ENCODE assay signal across 8 cellular contexts in genomic region chr4:82799006-82799881, GRCh38. TPM values are rescaled to one million over a fixed set of nuclear protein-coding genes. Genes with fewer than 3 reads are reported as not detected.
DNase-seq lines count a peak whose midpoint lies in the region; ATAC-seq and TF ChIP-seq lines count a peak whose summit lies in the region.

No MANE protein-coding gene starts in this region.

- no peak overlapping the region for H3K27ac ChIP-seq in esophagus (ENCODE audit: low read depth in 2 of 2, low read length in 1 of 2)
- no peak overlapping the region for H3K27ac ChIP-seq in osteoblast (ENCODE audit: low read depth, low read length)

- ATAC-seq in GM19351 (IDR thresholded peaks at IDR 0.05; ENCODE audit: unreplicated experiment), result peak; percentile 24

- DNase-seq in AG10803 (ENCODE audit: low read depth) (no peak), RPMI8226 (peak; percentile 87), osteoblast (ENCODE audit: insufficient read length, low spot score, missing footprints) (no peak), COLO668 (lab: John Stamatoyannopoulos, UW; ENCODE audit: unreplicated experiment) (no peak), SKM-1 treated with dmso at 0.1 percent for 144 hours (lab: John Stamatoyannopoulos, UW; ENCODE audit: unreplicated experiment) (no peak), UCSD-AML1 (lab: John Stamatoyannopoulos, UW; ENCODE audit: unreplicated experiment) (no peak)

- no peaks in the 10 kb centered on the region for H3K27me3 ChIP-seq in esophagus (ENCODE audit: control insufficient read depth in 1 of 2, insufficient read depth in 2 of 2, low read length in 2 of 2)
- H3K27me3 ChIP-seq in osteoblast (ENCODE audit: insufficient read depth, low read length), result peaks cover 20% of the 10 kb centered on the region

- peak overlapping the region; percentile 77 for H3K4me3 ChIP-seq in AG10803 (ENCODE audit: low read length)
- H3K4me3 ChIP-seq in esophagus (ENCODE audit: low read depth in 1 of 2, low read length in 2 of 2), result peak overlapping the region; percentile 64 to 69
- H3K4me3 ChIP-seq in osteoblast (ENCODE audit: insufficient read depth, low read length), result peak overlapping the region; percentile 74

- H3K4me1 ChIP-seq in esophagus (ENCODE audit: control insufficient read depth in 2 of 2, insufficient read depth in 2 of 2, low read length in 1 of 2), result peaks cover 0 to 2% of the 10 kb centered on the region in 2 donors
- peaks cover 10% of the 10 kb centered on the region for H3K4me1 ChIP-seq in osteoblast (ENCODE audit: insufficient read depth, low read length)

- H3K9me3 ChIP-seq in esophagus (ENCODE audit: control insufficient read depth in 2 of 2, insufficient read depth in 1 of 2, low read depth in 1 of 2, low read length in 1 of 2) (no peaks in the 10 kb centered on the region), osteoblast (ENCODE audit: low read depth, low read length) (no peaks in the 10 kb centered on the region)

- TF ChIP-seq CTCF in AG10803 (conservative IDR thresholded peaks at IDR 0.05; ENCODE audit: low read length), result no peak
- TF ChIP-seq CTCF in osteoblast (IDR thresholded peaks at IDR 0.05; ENCODE audit: extremely low read depth, low read depth, low read length), result no peak

- peak overlapping the region; percentile 83 for H3K4me2 ChIP-seq in osteoblast (ENCODE audit: insufficient read depth, low read length)

- WGBS in esophagus, 2 donors, result 4 to 9% methylated on average over 25 of the region's 25 CpGs

- H3K36me3 ChIP-seq in esophagus (ENCODE audit: control insufficient read depth in 2 of 2, insufficient read depth in 2 of 2, low read length in 1 of 2) (no peaks in the 10 kb centered on the region), osteoblast (ENCODE audit: insufficient read depth, low read length) (no peaks in the 10 kb centered on the region)

- peaks cover 6% of the 10 kb centered on the region for H4K20me1 ChIP-seq in osteoblast (ENCODE audit: insufficient read depth, low read length)

- H3K79me2 ChIP-seq in osteoblast (ENCODE audit: insufficient read depth, low read length), result no peaks in the 10 kb centered on the region

- H2AFZ ChIP-seq in osteoblast (ENCODE audit: low read length), result peak overlapping the region; percentile 80

RNA-seq across cellular contexts. Expression of gene SCD5, which starts 0.6 kb away (rescaled TPM):
- 1 to 10 TPM; 2.5 to 2.9 TPM for polyA plus RNA-seq in esophagus
- 9.4 and 11.9 TPM in 2 replicates for total RNA-seq in osteoblast
